ENCODE assay signal across 9 cellular contexts in the genomic region with DNA sequence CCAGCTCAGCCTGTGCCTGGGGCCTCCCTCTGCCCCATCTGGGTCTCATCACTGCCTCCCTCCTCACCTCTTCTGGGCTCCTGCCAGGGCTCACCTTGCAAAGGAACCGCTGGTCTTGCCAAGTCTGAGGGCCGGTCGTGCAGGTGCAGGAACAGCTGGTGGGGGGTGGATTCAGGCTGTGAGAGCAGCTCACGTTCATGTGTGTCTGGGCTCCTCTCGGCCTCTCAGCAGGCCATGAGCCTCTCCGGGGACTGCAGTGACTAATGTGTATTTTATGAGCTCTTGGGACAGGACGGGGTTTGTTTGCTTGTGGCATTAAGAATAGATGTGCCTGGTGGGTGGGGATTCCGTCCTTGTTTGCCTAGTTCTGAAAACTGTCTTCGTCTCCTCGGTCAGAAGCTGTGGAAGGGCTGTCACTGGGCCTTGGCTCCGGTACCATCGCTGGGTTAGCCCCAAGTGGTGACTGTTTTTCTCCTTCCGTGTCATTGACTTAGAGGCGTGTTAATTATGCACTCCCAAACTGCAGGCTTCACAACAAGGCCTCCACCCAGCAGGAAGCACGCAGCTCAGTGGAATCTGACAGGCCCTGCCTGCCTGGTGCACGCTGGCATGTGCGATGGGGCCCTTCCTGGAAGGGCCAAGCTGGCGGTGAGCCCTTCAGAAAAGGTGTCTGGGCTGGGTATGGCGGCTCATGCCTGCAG.
DNase-seq lines count a peak whose midpoint lies in the region; ATAC-seq and TF ChIP-seq lines count a peak whose summit lies in the region.
"Had no signal": no experiment of that assay in that cellular context is flagged by ENCODE, and none has a peak within 500 bp of the region (broad histone marks: within the 10 kb centered on the region; RNA-seq: fewer than 3 reads in every experiment).

No MANE protein-coding gene starts in this region.

- TF ChIP-seq CTCF in C4-2B (conservative IDR thresholded peaks at IDR 0.05) (peak; percentile 1; the same call in 1 of the 2 replicates), lower lobe of right lung (IDR thresholded peaks at IDR 0.05) (no peak)

- DNase-seq in NCI-H1092 treated with DMSO at 0.1 percent for 48 hours (lab: John Stamatoyannopoulos, UW) = peak; percentile 98
- DNase-seq in SW480 (ENCODE audit: low spot score) = peak; percentile 86
- DNase-seq in lower lobe of right lung = peak; percentile 74
- DNase-seq in AG08396 (ENCODE audit: low spot score) = no peak
- no peak for DNase-seq in activated T-cell treated with anti-CD3 and anti-CD28 coated beads, Interleukin-2, amount 50 U/mL, for 1 hour
- DNase-seq in head of caudate nucleus = no peak
- DNase-seq: activated CD4-positive, CD25-positive, alpha-beta regulatory T cell treated with anti-CD3 and anti-CD28 coated beads, Interleukin-2, amount 50 U/mL, for 72 hours had no signal

- H3K27ac ChIP-seq in C4-2B = peak overlapping the region; percentile 87
- peak overlapping the region; percentile 24 for H3K27ac ChIP-seq in lower lobe of right lung

- H3K4me1 ChIP-seq in lower lobe of right lung = peaks cover 35% of the 10 kb centered on the region

- no peak overlapping the region for H3K4me3 ChIP-seq in lower lobe of right lung

- intact Hi-C loops in lower lobe of right lung (cut with DNase I) = no loop called here
- intact Hi-C loops in head of caudate nucleus (cut with DNase I) = loop anchor here (10.0 kb wide), 1 partner anchor 538 kb away; no protein-coding TSS in a partner anchor

- peak; percentile 64 to 66 for ATAC-seq in lower lobe of right lung
- ATAC-seq in HG03280 (IDR thresholded peaks at IDR 0.05; ENCODE audit: unreplicated experiment) = no peak

- peaks cover 42% of the 10 kb centered on the region for H3K36me3 ChIP-seq in lower lobe of right lung

- no peaks in the 10 kb centered on the region for H3K9me3 ChIP-seq in lower lobe of right lung

- H3K27me3 ChIP-seq in lower lobe of right lung (ENCODE audit: low read depth) = no peaks in the 10 kb centered on the region

Comparison
In these comparisons a context has a peak if more than half of its experiments do, and no peak if none do; other contexts are left out.
1. DNase-seq: peak in NCI-H1092 treated with DMSO at 0.1 percent for 48 hours (single experiment), SW480 (single experiment) and lower lobe of right lung (single experiment); none in AG08396 (single experiment), activated T-cell treated with anti-CD3 and anti-CD28 coated beads, Interleukin-2, amount 50 U/mL, for 1 hour (single experiment) and head of caudate nucleus (0 of 42).